In genomic region chr1:23657659-23658275, GRCh38 we compare ENCODE assay signal across 8 cellular contexts. TPM values are rescaled to one million over a fixed set of nuclear protein-coding genes. Genes with fewer than 3 reads are reported as not detected.
A peak's percentile ranks its signal among the peaks of the same experiment; 100 is the strongest.
DNase-seq lines count a peak whose midpoint lies in the region; ATAC-seq and TF ChIP-seq lines count a peak whose summit lies in the region.

No MANE protein-coding gene starts in this region.

- peak; percentile 70 for ATAC-seq in memory B cell (ENCODE audit: low read depth)
- ATAC-seq in GM19351 (IDR thresholded peaks at IDR 0.05; ENCODE audit: unreplicated experiment), result no peak

- H3K27me3 Mint-ChIP-seq in T-helper 2 cell treated with Interferon-gamma antibody and Interleukin-4, amounts not matched to agents 5 μg/mL and 100 μg/mL, for 36 hours (ENCODE audit: low read depth), result peaks cover 5% of the 10 kb centered on the region
- peaks cover 6% of the 10 kb centered on the region for H3K27me3 Mint-ChIP-seq in memory B cell

- H3K4me3 ChIP-seq in transverse colon, result no peak overlapping the region

- intact Hi-C loops in transverse colon (cut with DNase I; ENCODE audit: low total_unique reads), result no loop called here

- no peaks in the 10 kb centered on the region for H3K27me3 ChIP-seq in transverse colon

- no peak for TF ChIP-seq EP300 in transverse colon (IDR thresholded peaks at IDR 0.05; ENCODE audit: low read depth)

- peak; percentile 46 to 81 (median 64) for TF ChIP-seq CTCF in transverse colon (IDR thresholded peaks at IDR 0.05)

- in situ Hi-C loops in transverse colon (cut with MboI; ENCODE audit: low pct_ligation_motif_present in 1 of 4, low pct_unique_long_range_greater_than_20kb in 1 of 4, low sequenced_read_pairs in 3 of 4), result no loop called here

- H3K9me3 Mint-ChIP-seq in T-helper 2 cell treated with Interferon-gamma antibody and Interleukin-4, amounts not matched to agents 5 μg/mL and 100 μg/mL, for 36 hours, result no peaks in the 10 kb centered on the region
- no peaks in the 10 kb centered on the region for H3K9me3 Mint-ChIP-seq in memory B cell

- no peaks in the 10 kb centered on the region for H3K4me1 Mint-ChIP-seq in T-helper 2 cell treated with Interferon-gamma antibody and Interleukin-4, amounts not matched to agents 5 μg/mL and 100 μg/mL, for 36 hours (ENCODE audit: low read depth)
- no peaks in the 10 kb centered on the region for H3K4me1 Mint-ChIP-seq in memory B cell

- H3K9me3 ChIP-seq in transverse colon, result no peaks in the 10 kb centered on the region

- H3K4me1 ChIP-seq in transverse colon, result no peaks in the 10 kb centered on the region

- H3K27ac ChIP-seq in transverse colon, result no peak overlapping the region

- TF ChIP-seq POLR2A in transverse colon (IDR thresholded peaks at IDR 0.05), result no peak

- 53 to 55% methylated on average over 6 to 7 of the region's 7 CpGs for WGBS in transverse colon (ENCODE audit: low coverage in 1 of 2), 2 donors

- no peaks in the 10 kb centered on the region for H3K36me3 Mint-ChIP-seq in T-helper 2 cell treated with Interferon-gamma antibody and Interleukin-4, amounts not matched to agents 5 μg/mL and 100 μg/mL, for 36 hours (ENCODE audit: low read depth)
- H3K36me3 Mint-ChIP-seq in memory B cell, result no peaks in the 10 kb centered on the region

- no peak overlapping the region for H3K27ac Mint-ChIP-seq in T-helper 2 cell treated with Interferon-gamma antibody and Interleukin-4, amounts not matched to agents 5 μg/mL and 100 μg/mL, for 36 hours
- no peak overlapping the region for H3K27ac Mint-ChIP-seq in memory B cell

- peak; percentile 20 for DNase-seq in DMS 273 treated with DMSO at 0.1 percent for 48 hours (lab: John Stamatoyannopoulos, UW)
- peak; percentile 49 for DNase-seq in HK-2 (ENCODE audit: unreplicated experiment)
- peak; percentile 24 for DNase-seq in T-helper 2 cell treated with Interferon-gamma antibody and Interleukin-4, amounts not matched to agents 5 μg/mL and 100 μg/mL, for 36 hours (ENCODE audit: low spot score)
- DNase-seq in cerebellar cortex (ENCODE audit: low spot score), result peak; percentile 72
- peak; percentile 29 to 32 for DNase-seq in memory B cell (ENCODE audit: low spot score in 2 of 2)
- DNase-seq in transverse colon, result peak; percentile 49
- DNase-seq in NCI-H187 treated with DMSO at 0.1 percent for 48 hours (lab: John Stamatoyannopoulos, UW), result no peak

- no peak overlapping the region for H3K4me3 Mint-ChIP-seq in T-helper 2 cell treated with Interferon-gamma antibody and Interleukin-4, amounts not matched to agents 5 μg/mL and 100 μg/mL, for 36 hours
- H3K4me3 Mint-ChIP-seq in memory B cell, result no peak overlapping the region

- H3K36me3 ChIP-seq in transverse colon, result no peaks in the 10 kb centered on the region

RNA-seq across cellular contexts. Expression of gene RPL11, which starts 33.8 kb away (rescaled TPM):
- 100 to 1,000 TPM; 382 to 822 (median 494) TPM for total RNA-seq in transverse colon
